Comparison of ENCODE assay signal across 8 cellular contexts in genomic region chr1:9824702-9825089, GRCh38. TPM values are rescaled to one million over a fixed set of nuclear protein-coding genes. Genes with fewer than 3 reads are reported as not detected.
DNase-seq lines count a peak whose midpoint lies in the region; ATAC-seq, FAIRE-seq and TF ChIP-seq lines count a peak whose summit lies in the region.

No MANE protein-coding gene starts in this region.

- peak overlapping the region; percentile 89 to 96 for H3K4me3 ChIP-seq in ascending aorta
- peak overlapping the region; percentile 68 to 82 (median 78); a peak in 5 of 6 replicates for H3K4me3 ChIP-seq in HepG2 (replicated peaks in 1 of 3; ENCODE audit: insufficient read depth in 1 of 3, low read depth in 2 of 3, low read length in 3 of 3)

- H3K9me3 ChIP-seq in ascending aorta: no peaks in the 10 kb centered on the region
- H3K9me3 ChIP-seq in HepG2 (ENCODE audit: low read length): no peaks in the 10 kb centered on the region

- ATAC-seq in activated CD4-positive, alpha-beta T cell treated with anti-CD3 and anti-CD28 coated beads for 36 hours: no peak
- ATAC-seq in HepG2 (peak; percentile 9), GM19455 (IDR thresholded peaks at IDR 0.05; ENCODE audit: unreplicated experiment) (no peak), HG02588 (IDR thresholded peaks at IDR 0.05; ENCODE audit: unreplicated experiment) (no peak)

- no peak for TF ChIP-seq CTCF in ascending aorta (IDR thresholded peaks at IDR 0.05)
- TF ChIP-seq CTCF in HepG2 (CRISPR knock-in tag; IDR thresholded peaks at IDR 0.05): no peak

- in situ Hi-C loops in HepG2 (cut with HindIII; ENCODE audit: extremely low pct_ligation_motif_present, low pct_unique_long_range_greater_than_20kb): no loop called here

- no peak for DNase-seq in activated CD4-positive, alpha-beta T cell treated with anti-CD3 and anti-CD28 coated beads for 36 hours
- DNase-seq in activated CD4-positive, alpha-beta T cell treated with anti-CD3 and anti-CD28 coated beads, Interleukin-2, amount 50 U/mL, for 4 hours: no peak
- DNase-seq in ascending aorta (ENCODE audit: low spot score in 2 of 2): no peak
- DNase-seq in HepG2 (ENCODE audit: low spot score): no peak
- DNase-seq in substantia nigra (lab: John Stamatoyannopoulos, UW): no peak
- DNase-seq in NCI-H187 treated with DMSO at 0.1 percent for 48 hours (lab: John Stamatoyannopoulos, UW): no peak

- H3K4me3 Mint-ChIP-seq in activated CD4-positive, alpha-beta T cell treated with anti-CD3 and anti-CD28 coated beads for 36 hours: peak overlapping the region; percentile 52

- H3K4me1 Mint-ChIP-seq in activated CD4-positive, alpha-beta T cell treated with anti-CD3 and anti-CD28 coated beads for 36 hours: peaks cover 35% of the 10 kb centered on the region

- no peak for TF ChIP-seq POLR2A in HepG2 (IDR thresholded peaks at IDR 0.05; ENCODE audit: insufficient read depth in 1 of 2, low read depth in 2 of 2, low read length in 2 of 2)

- no peak overlapping the region for H3K27ac Mint-ChIP-seq in activated CD4-positive, alpha-beta T cell treated with anti-CD3 and anti-CD28 coated beads for 36 hours

- intact Hi-C loops in activated CD4-positive, alpha-beta T cell treated with anti-CD3 and anti-CD28 coated beads for 36 hours (cut with DNase I, micrococcal nuclease): loop anchor here (1.0 to 10.0 kb wide), 10 partner anchors 38 to 870 kb away; partner anchors contain the start of genes CTNNBIP1 (in 1 of the 2), H6PD (in 1 of the 2), SLC25A33 (in 1 of the 2) and SPSB1 (in 1 of the 2)
- intact Hi-C loops in ascending aorta (cut with DNase I) (loop anchor here (2.0 to 5.0 kb wide), 2 partner anchors 43 to 870 kb away; no protein-coding TSS in a partner anchor), HepG2 (cut with micrococcal nuclease; ENCODE audit: unreplicated experiment) (loop anchor here (5.0 kb wide), 1 partner anchor 42 kb away; no protein-coding TSS in a partner anchor)

- H3K27ac ChIP-seq in ascending aorta (peak overlapping the region; percentile 90 to 96), HepG2 (ENCODE audit: extremely low read length, insufficient read depth, low read length) (no peak overlapping the region), substantia nigra (ENCODE audit: low read depth, low read length, poor library complexity, severe bottlenecking) (peak overlapping the region; percentile 82)

- peaks cover 11% of the 10 kb centered on the region; the same call in 1 of the 2 replicates for H4K20me1 ChIP-seq in HepG2 (ENCODE audit: insufficient read depth, low read length)

- H3K36me3 Mint-ChIP-seq in activated CD4-positive, alpha-beta T cell treated with anti-CD3 and anti-CD28 coated beads for 36 hours (ENCODE audit: low read depth): peaks cover 3% of the 10 kb centered on the region

- no peaks in the 10 kb centered on the region for H3K9me3 Mint-ChIP-seq in activated CD4-positive, alpha-beta T cell treated with anti-CD3 and anti-CD28 coated beads for 36 hours (ENCODE audit: low read depth)

- peaks cover 32% of the 10 kb centered on the region for H3K79me2 ChIP-seq in HepG2 (ENCODE audit: insufficient read depth, low read length)

- H3K36me3 ChIP-seq in ascending aorta (no peaks in the 10 kb centered on the region), HepG2 (replicated peaks in 1 of 2; ENCODE audit: control insufficient read depth in 1 of 2, insufficient read depth in 2 of 2, low read length in 2 of 2) (no peaks in the 10 kb centered on the region)

- POLR2A ChIA-PET in activated CD4-positive, alpha-beta T cell treated with anti-CD3 and anti-CD28 coated beads for 36 hours (lab: Charles Lee): no interaction called here
- POLR2A ChIA-PET in HepG2 (lab: Yijun Ruan, JAX): no interaction called here

- H2AFZ ChIP-seq in HepG2 (ENCODE audit: low read length): no peak overlapping the region

- TF ChIP-seq EP300 in HepG2 (IDR thresholded peaks at IDR 0.05; ENCODE audit: low read depth in 2 of 2, low read length in 2 of 2): no peak
- no peak for TF ChIP-seq EP300 in HepG2 (CRISPR knock-in tag; IDR thresholded peaks at IDR 0.05; ENCODE audit: borderline replicate concordance)

- CTCF ChIA-PET in activated CD4-positive, alpha-beta T cell treated with anti-CD3 and anti-CD28 coated beads for 36 hours (lab: Charles Lee): no interaction called here
- CTCF ChIA-PET in HepG2 (lab: Yijun Ruan, JAX; ENCODE audit: low intra/inter-chr PET ratio, low total read pairs): no interaction called here

- BruUV-seq in HepG2 (replicated peaks; lab: Mats Ljungman, UMichigan): no TSS peak

- WGBS in HepG2 (ENCODE audit: low lambda C conversion rate): 16% methylated on average over 9 of the region's 12 CpGs

- H3K27me3 ChIP-seq in ascending aorta: no peaks in the 10 kb centered on the region
- peaks cover 0 to 4% of the 10 kb centered on the region in 2 experiments; a peak in 1 of 5 replicates for H3K27me3 ChIP-seq in HepG2 (ENCODE audit: control insufficient read depth in 1 of 2, insufficient read depth in 2 of 2, low read length in 2 of 2)

- TF ChIP-seq RAD21 in HepG2 (CRISPR knock-in tag; IDR thresholded peaks at IDR 0.05): no peak

- peaks cover 9% of the 10 kb centered on the region for H3K27me3 Mint-ChIP-seq in activated CD4-positive, alpha-beta T cell treated with anti-CD3 and anti-CD28 coated beads for 36 hours

- FAIRE-seq in HepG2 (lab: Jason Lieb, UNC): no peak

- H3K9ac ChIP-seq in HepG2 (ENCODE audit: insufficient read depth, low read depth, low read length): no peak overlapping the region

- H3K4me2 ChIP-seq in HepG2 (ENCODE audit: low read depth, low read length): peak overlapping the region; percentile 79

- H3K4me1 ChIP-seq in ascending aorta (peaks cover 8 to 19% of the 10 kb centered on the region in 2 donors), HepG2 (ENCODE audit: insufficient read depth, low read length) (peaks cover 65% of the 10 kb centered on the region)

TF ChIP-seq in HepG2, 621 proteins besides CTCF, POLR2A, EP300 and RAD21:
- TF ChIP-seq ZNF629 (CRISPR knock-in tag; conservative IDR thresholded peaks at IDR 0.05): peak; percentile 93
- no peak for TF ChIP-seq ZNF570 (CRISPR knock-in tag; IDR thresholded peaks at IDR 0.05; ENCODE audit: borderline replicate concordance)
- TF ChIP-seq MEF2D (CRISPR knock-in tag; IDR thresholded peaks at IDR 0.05): 0 out of 2 replicates have a peak, but pooled peaks have one; percentile 28
- no peak for TF ChIP-seq ZNF605 (CRISPR knock-in tag; IDR thresholded peaks at IDR 0.05)
- peak; percentile 89 for TF ChIP-seq KDM1A (CRISPR knock-in tag; IDR thresholded peaks at IDR 0.05)
- TF ChIP-seq ZMYM3 (CRISPR knock-in tag; IDR thresholded peaks at IDR 0.05): peak; percentile 79
- 0 out of 2 replicates have a peak, but pooled peaks have one; percentile 4 for TF ChIP-seq TBX2 (CRISPR knock-in tag; IDR thresholded peaks at IDR 0.05; ENCODE audit: borderline replicate concordance)
- TF ChIP-seq ZFX (CRISPR knock-in tag; IDR thresholded peaks at IDR 0.05; ENCODE audit: low read depth): peak; percentile 34; the same call in 1 of the 2 replicates

RNA-seq across cellular contexts. Expression of gene CLSTN1, which starts 0.9 kb away (rescaled TPM):
- total RNA-seq in activated CD4-positive, alpha-beta T cell treated with anti-CD3 and anti-CD28 coated beads for 36 hours: 10 to 100 TPM; 34.9 to 36.7 TPM
- total RNA-seq in ascending aorta: 84.6 TPM
- total RNA-seq in HepG2 (2016; rRNA removed; fragmentation: Illumina TruSeq; extraction: Trizol): 11.9 and 19.7 TPM in 2 replicates
- 2.9 and 4.1 TPM in 2 replicates for total RNA-seq in HepG2 (2016; cell fraction: cytosol; rRNA removed; fragmentation: Illumina TruSeq; extraction: Trizol; ENCODE audit: low read depth)
- 9.1 and 22.6 TPM in 2 replicates for total RNA-seq in HepG2 (2016; cell fraction: insoluble cytoplasmic fraction; rRNA removed; fragmentation: Illumina TruSeq; extraction: Trizol)
- 6.8 and 8.1 TPM in 2 replicates for total RNA-seq in HepG2 (2016; cell fraction: membrane; rRNA removed; fragmentation: Illumina TruSeq; extraction: Trizol)
- total RNA-seq in HepG2 (2016; cell fraction: nucleus; rRNA removed; fragmentation: Illumina TruSeq; extraction: Trizol): 30.2 and 36.0 TPM in 2 replicates
- 29.8 and 35.3 TPM in 2 replicates for polyA plus RNA-seq in HepG2 (2011; rRNA removed)
- 32.1 and 32.2 TPM in 2 replicates for polyA plus RNA-seq in HepG2 (2011; cell fraction: cytosol; rRNA removed)
- 58.5 and 61.2 TPM in 2 replicates for polyA plus RNA-seq in HepG2 (2011; cell fraction: nucleus; rRNA removed)
- 58.8 and 80.4 TPM in 2 replicates for polyA plus RNA-seq in HepG2 (2012)
- 3.4 and 3.6 TPM in 2 replicates for polyA plus RNA-seq in HepG2 (2016; cell fraction: cytosol; fragmentation: Illumina TruSeq; extraction: Trizol; ENCODE audit: low read depth)
- polyA plus RNA-seq in HepG2 (2016; cell fraction: insoluble cytoplasmic fraction; fragmentation: Illumina TruSeq; extraction: Trizol; ENCODE audit: low read depth): 15.5 and 22.9 TPM in 2 replicates
- polyA plus RNA-seq in HepG2 (2016; cell fraction: membrane; fragmentation: Illumina TruSeq; extraction: Trizol; ENCODE audit: low read depth): 8.3 and 9.9 TPM in 2 replicates
- polyA plus RNA-seq in HepG2 (2016; cell fraction: nucleus; fragmentation: Illumina TruSeq; extraction: Trizol; ENCODE audit: insufficient read depth, low read depth): 82.7 and 87.2 TPM in 2 replicates
- 22.8 and 40.9 TPM in 2 replicates for polyA minus RNA-seq in HepG2 (2011; rRNA and poly(A)+ RNA removed; ENCODE audit: low replicate concordance)
- polyA minus RNA-seq in HepG2 (2011; cell fraction: cytosol; rRNA and poly(A)+ RNA removed): 40.7 and 51.6 TPM in 2 replicates
- polyA minus RNA-seq in HepG2 (2011; cell fraction: nucleus; rRNA and poly(A)+ RNA removed): 24.4 and 24.8 TPM in 2 replicates
